In the genomic region with DNA sequence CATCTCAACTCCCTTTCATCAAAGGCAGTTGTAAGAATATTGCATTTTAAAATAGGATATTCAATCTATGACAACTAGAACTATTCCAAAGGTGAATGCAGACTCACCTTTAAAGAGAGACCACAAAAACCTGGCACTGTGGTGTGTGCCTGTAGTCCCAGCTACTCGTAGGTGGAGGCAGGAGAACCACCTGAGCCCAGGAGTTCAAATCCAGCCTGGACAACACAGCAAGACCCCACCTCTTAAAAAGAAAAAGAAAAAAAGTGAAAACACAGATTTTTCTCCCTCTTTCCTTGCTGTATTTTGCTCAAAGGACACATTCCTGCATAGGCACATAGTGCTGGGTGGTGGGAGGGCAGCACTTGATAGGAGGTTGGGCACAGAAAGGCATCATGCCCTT, we compare ENCODE assay signal across 8 cellular contexts. TPM values are rescaled to one million over a fixed set of nuclear protein-coding genes. Genes with fewer than 3 reads are reported as not detected.
A peak's percentile ranks its signal among the peaks of the same experiment; 100 is the strongest.
DNase-seq lines count a peak whose midpoint lies in the region; ATAC-seq and TF ChIP-seq lines count a peak whose summit lies in the region.

No MANE protein-coding gene starts in this region.

- H3K9me3 Mint-ChIP-seq in activated naive CD4-positive, alpha-beta T cell treated with anti-CD3 and anti-CD28 coated beads, Interleukin-2, amount 50 U/mL, for 24 hours = no peaks in the 10 kb centered on the region

- no peak for DNase-seq in activated naive CD4-positive, alpha-beta T cell treated with anti-CD3 and anti-CD28 coated beads, Interleukin-2, amount 50 U/mL, for 16 hours
- no peak for DNase-seq in adipocyte (ENCODE audit: low read depth)
- no peak for DNase-seq in lower lobe of right lung
- no peak for DNase-seq in upper lobe of right lung
- DNase-seq in amygdala (lab: John Stamatoyannopoulos, UW) = no peak
- DNase-seq in cerebellum (ENCODE audit: low spot score) = no peak
- DNase-seq in COLO668 (lab: John Stamatoyannopoulos, UW; ENCODE audit: unreplicated experiment) = no peak

- H3K27ac ChIP-seq in lower lobe of right lung (no peak overlapping the region), upper lobe of right lung (no peak overlapping the region)

- ATAC-seq in lower lobe of right lung = no peak
- no peak for ATAC-seq in upper lobe of right lung

- H3K27ac Mint-ChIP-seq in activated naive CD4-positive, alpha-beta T cell treated with anti-CD3 and anti-CD28 coated beads, Interleukin-2, amount 50 U/mL, for 24 hours = peak overlapping the region; percentile 14

- peaks cover 37% of the 10 kb centered on the region for H3K4me1 Mint-ChIP-seq in activated naive CD4-positive, alpha-beta T cell treated with anti-CD3 and anti-CD28 coated beads, Interleukin-2, amount 50 U/mL, for 24 hours

- H3K9me3 ChIP-seq in adipocyte (ENCODE audit: control insufficient read depth, low read length) (no peaks in the 10 kb centered on the region), lower lobe of right lung (no peaks in the 10 kb centered on the region), upper lobe of right lung (no peaks in the 10 kb centered on the region)

- no peaks in the 10 kb centered on the region for H3K27me3 ChIP-seq in adipocyte (replicated peaks; ENCODE audit: control insufficient read depth, insufficient read depth, low read length)
- no peaks in the 10 kb centered on the region for H3K27me3 ChIP-seq in lower lobe of right lung (ENCODE audit: low read depth)
- H3K27me3 ChIP-seq in upper lobe of right lung = no peaks in the 10 kb centered on the region

- H3K4me3 Mint-ChIP-seq in activated naive CD4-positive, alpha-beta T cell treated with anti-CD3 and anti-CD28 coated beads, Interleukin-2, amount 50 U/mL, for 24 hours = peak overlapping the region; percentile 97

- H3K4me1 ChIP-seq in adipocyte (ENCODE audit: control insufficient read depth, insufficient read depth, low read length) (peaks cover 11% of the 10 kb centered on the region), lower lobe of right lung (peaks cover 20% of the 10 kb centered on the region), upper lobe of right lung (peaks cover 3% of the 10 kb centered on the region)

- H3K4me3 ChIP-seq in adipocyte (ENCODE audit: low read length) (peak overlapping the region; percentile 90), lower lobe of right lung (peak overlapping the region; percentile 99), upper lobe of right lung (peak overlapping the region; percentile 74)

- H3K9ac ChIP-seq in adipocyte (ENCODE audit: low read length) = peak overlapping the region; percentile 86

- peaks cover 12% of the 10 kb centered on the region for H3K36me3 Mint-ChIP-seq in activated naive CD4-positive, alpha-beta T cell treated with anti-CD3 and anti-CD28 coated beads, Interleukin-2, amount 50 U/mL, for 24 hours

- TF ChIP-seq CTCF in lower lobe of right lung (IDR thresholded peaks at IDR 0.05) (no peak), upper lobe of right lung (IDR thresholded peaks at IDR 0.05) (no peak)

- H3K36me3 ChIP-seq in adipocyte (ENCODE audit: control insufficient read depth, insufficient read depth, low read length, severe bottlenecking) (peaks cover 8% of the 10 kb centered on the region), lower lobe of right lung (peaks cover 4% of the 10 kb centered on the region), upper lobe of right lung (peaks cover 6% of the 10 kb centered on the region)

- intact Hi-C loops in lower lobe of right lung (cut with DNase I) (no loop called here), upper lobe of right lung (cut with DNase I) (no loop called here)

- no peaks in the 10 kb centered on the region for H3K27me3 Mint-ChIP-seq in activated naive CD4-positive, alpha-beta T cell treated with anti-CD3 and anti-CD28 coated beads, Interleukin-2, amount 50 U/mL, for 24 hours

RNA-seq across cellular contexts. Expression of gene ALDH18A1, which starts 0.7 kb away (rescaled TPM):
- total RNA-seq in lower lobe of right lung (25.3 TPM), upper lobe of right lung (32.8 TPM), cerebellum (36.3 TPM)

RNA-seq across cellular contexts. Expression of gene TCTN3, which starts 36.5 kb away (rescaled TPM):
- total RNA-seq in lower lobe of right lung (26.4 TPM), upper lobe of right lung (29.0 TPM), cerebellum (23.3 TPM)
